Comparison of ENCODE assay signal across 14 cellular contexts in genomic region chr10:86678999-86679792, GRCh38. TPM values are rescaled to one million over a fixed set of nuclear protein-coding genes. Genes with fewer than 3 reads are reported as not detected.
DNase-seq lines count a peak whose midpoint lies in the region; ATAC-seq and TF ChIP-seq lines count a peak whose summit lies in the region.
"Had no signal": no experiment of that assay in that cellular context is flagged by ENCODE, and none has a peak within 500 bp of the region (broad histone marks: within the 10 kb centered on the region; RNA-seq: fewer than 3 reads in every experiment).

No MANE protein-coding gene starts in this region.

- H3K4me2 ChIP-seq in SK-N-SH: no peak overlapping the region

- H3K9me3 Mint-ChIP-seq in stimulated activated effector memory CD8-positive, alpha-beta T cell treated with anti-CD3 and anti-CD28 coated beads, Interleukin-12 subunit alpha, Interleukin-12 subunit beta, amount 100 ng/mL, for 72 hours: no peaks in the 10 kb centered on the region
- H3K9me3 Mint-ChIP-seq: activated T-cell treated with anti-CD3 and anti-CD28 coated beads, Interleukin-2, amount 50 U/mL, for 24 hours had no signal

- no peaks in the 10 kb centered on the region for H3K36me3 ChIP-seq in left lung
- no peaks in the 10 kb centered on the region for H3K36me3 ChIP-seq in esophagus squamous epithelium
- no peaks in the 10 kb centered on the region for H3K36me3 ChIP-seq in SK-N-SH (replicated peaks in 1 of 2; ENCODE audit: control insufficient read depth in 1 of 2, insufficient read depth in 2 of 2, low read length in 1 of 2)
- H3K36me3 ChIP-seq: tibial nerve had no signal

- no peaks in the 10 kb centered on the region for H4K20me1 ChIP-seq in SK-N-SH (ENCODE audit: insufficient read depth)

- H3K9me3 ChIP-seq in left lung: no peaks in the 10 kb centered on the region
- H3K9me3 ChIP-seq in esophagus squamous epithelium: no peaks in the 10 kb centered on the region
- H3K9me3 ChIP-seq in SK-N-SH: no peaks in the 10 kb centered on the region
- H3K9me3 ChIP-seq: tibial nerve had no signal

- H3F3A ChIP-seq in SK-N-SH (replicated peaks; ENCODE audit: insufficient read depth): peaks cover 3% of the 10 kb centered on the region

- H3K27ac Mint-ChIP-seq in stimulated activated effector memory CD8-positive, alpha-beta T cell treated with anti-CD3 and anti-CD28 coated beads, Interleukin-12 subunit alpha, Interleukin-12 subunit beta, amount 100 ng/mL, for 72 hours: no peak overlapping the region
- H3K27ac Mint-ChIP-seq: activated T-cell treated with anti-CD3 and anti-CD28 coated beads, Interleukin-2, amount 50 U/mL, for 24 hours had no signal

- TF ChIP-seq CTCF in left lung (IDR thresholded peaks at IDR 0.05): no peak
- TF ChIP-seq CTCF in esophagus squamous epithelium (IDR thresholded peaks at IDR 0.05): no peak
- TF ChIP-seq CTCF in SK-N-SH (IDR thresholded peaks at IDR 0.05): no peak

- WGBS in esophagus squamous epithelium, 2 donors: 57 to 82% methylated on average over 5 to 7 of the region's 13 CpGs
- WGBS in SK-N-SH (ENCODE audit: low lambda C conversion rate): 87% methylated on average over 9 of the region's 13 CpGs

- TF ChIP-seq POLR2A in esophagus squamous epithelium (IDR thresholded peaks at IDR 0.05): no peak

- no peak overlapping the region for H3K4me3 ChIP-seq in left lung
- H3K4me3 ChIP-seq in esophagus squamous epithelium: no peak overlapping the region
- H3K4me3 ChIP-seq in SK-N-SH (ENCODE audit: low read depth in 2 of 2, low read length in 1 of 2): no peak overlapping the region
- H3K4me3 ChIP-seq: tibial nerve had no signal

- H2AFZ ChIP-seq in SK-N-SH (ENCODE audit: low read depth): no peak overlapping the region

- H3K4me1 ChIP-seq in left lung (no peaks in the 10 kb centered on the region), esophagus squamous epithelium (peaks cover 0 to 43% (median 3%) of the 10 kb centered on the region in 3 donors), SK-N-SH (ENCODE audit: control insufficient read depth in 1 of 2, insufficient read depth in 2 of 2, low read depth in 1 of 2, low read length in 1 of 2) (peaks cover 0 to 31% of the 10 kb centered on the region in 2 experiments; a peak in 1 of 4 replicates)

- CTCF ChIA-PET in SK-N-SH (lab: Yijun Ruan, JAX): interaction anchor here (0.8 to 1.8 kb wide), 6 partner anchors 9 to 220 kb away, joined by 3 to 5 read pairs (median 3); partner anchors contain the start of gene LDB3

- no peaks in the 10 kb centered on the region for H3K79me2 ChIP-seq in SK-N-SH (ENCODE audit: insufficient read depth)

- no peak overlapping the region for H3K9ac ChIP-seq in SK-N-SH

- no peak overlapping the region for H3K4me3 Mint-ChIP-seq in stimulated activated effector memory CD8-positive, alpha-beta T cell treated with anti-CD3 and anti-CD28 coated beads, Interleukin-12 subunit alpha, Interleukin-12 subunit beta, amount 100 ng/mL, for 72 hours
- H3K4me3 Mint-ChIP-seq: activated T-cell treated with anti-CD3 and anti-CD28 coated beads, Interleukin-2, amount 50 U/mL, for 24 hours had no signal

- H3K4me1 Mint-ChIP-seq in stimulated activated effector memory CD8-positive, alpha-beta T cell treated with anti-CD3 and anti-CD28 coated beads, Interleukin-12 subunit alpha, Interleukin-12 subunit beta, amount 100 ng/mL, for 72 hours: no peaks in the 10 kb centered on the region

- no peak overlapping the region for H3K27ac ChIP-seq in left lung
- H3K27ac ChIP-seq in esophagus squamous epithelium: peak overlapping the region in 2 of 4 donors; percentile 63 to 83
- no peak overlapping the region for H3K27ac ChIP-seq in SK-N-SH (ENCODE audit: low read depth in 2 of 2, low read length in 1 of 2)
- H3K27ac ChIP-seq: epithelial cell of prostate, VCaP had no signal

- no peak for TF ChIP-seq RAD21 in SK-N-SH (IDR thresholded peaks at IDR 0.05; ENCODE audit: low read length)

- no peaks in the 10 kb centered on the region for H3K36me3 Mint-ChIP-seq in stimulated activated effector memory CD8-positive, alpha-beta T cell treated with anti-CD3 and anti-CD28 coated beads, Interleukin-12 subunit alpha, Interleukin-12 subunit beta, amount 100 ng/mL, for 72 hours

- peaks cover 0 to 29% of the 10 kb centered on the region in 2 donors for H3K27me3 ChIP-seq in left lung
- H3K27me3 ChIP-seq in esophagus squamous epithelium: peaks cover 0 to 44% (median 0%) of the 10 kb centered on the region in 4 donors
- H3K27me3 ChIP-seq in SK-N-SH (ENCODE audit: insufficient read depth): no peaks in the 10 kb centered on the region
- H3K27me3 ChIP-seq: tibial nerve had no signal

- ATAC-seq in GM21723 (IDR thresholded peaks at IDR 0.05; ENCODE audit: unreplicated experiment) (peak; percentile 60), left lung (peak; percentile 23), HG02642 (IDR thresholded peaks at IDR 0.05; ENCODE audit: poor library complexity, unreplicated experiment) (no peak)
- no peak for ATAC-seq in stimulated activated effector memory CD8-positive, alpha-beta T cell treated with anti-CD3 and anti-CD28 coated beads, Interleukin-12 subunit alpha, Interleukin-12 subunit beta, amount 100 ng/mL, for 72 hours

- POLR2A ChIA-PET in SK-N-SH (lab: Yijun Ruan, JAX): no interaction called here

- intact Hi-C loops in left lung (cut with DNase I) (no loop called here), esophagus squamous epithelium (cut with DNase I) (no loop called here)

- no peaks in the 10 kb centered on the region for H3K9me2 ChIP-seq in SK-N-SH

- peak; percentile 28 for DNase-seq in COLO829 (ENCODE audit: low spot score)
- peak; percentile 57 for DNase-seq in NOMO-1 treated with DMSO at 0.1 percent for 48 hours (lab: John Stamatoyannopoulos, UW; ENCODE audit: unreplicated experiment)
- no peak for DNase-seq in left lung
- no peak for DNase-seq in stimulated activated effector memory CD8-positive, alpha-beta T cell treated with anti-CD3 and anti-CD28 coated beads, Interleukin-12 subunit alpha, Interleukin-12 subunit beta, amount 100 ng/mL, for 72 hours (ENCODE audit: low spot score in 2 of 2)
- no peak for DNase-seq in esophagus squamous epithelium (lab: John Stamatoyannopoulos, UW)
- no peak for DNase-seq in SK-N-SH
- DNase-seq: activated T-cell treated with anti-CD3 and anti-CD28 coated beads, Interleukin-2, amount 50 U/mL, for 24 hours; islet precursor cell; NCI-H1092 had no signal

- TF ChIP-seq EP300 in SK-N-SH (IDR thresholded peaks at IDR 0.05; ENCODE audit: borderline replicate concordance in 1 of 2, low read depth in 1 of 2, low read length in 1 of 2): no peak

TF ChIP-seq in SK-N-SH, 30 proteins besides CTCF, POLR2A, EP300 and RAD21 (continues in another document):
- TF ChIP-seq USF1 (IDR thresholded peaks at IDR 0.05; ENCODE audit: borderline replicate concordance, low read depth): no peak
- no peak for TF ChIP-seq RXRA (IDR thresholded peaks at IDR 0.05; ENCODE audit: borderline replicate concordance, low read depth)
- no peak for TF ChIP-seq GATA2 (CRISPR knock-in tag; IDR thresholded peaks at IDR 0.05)
- TF ChIP-seq SMC3 (IDR thresholded peaks at IDR 0.05; ENCODE audit: low read depth, low read length): no peak
- no peak for TF ChIP-seq CHD2 (IDR thresholded peaks at IDR 0.05; ENCODE audit: low read length, partially characterized antibody)
- no peak for TF ChIP-seq POLR2AphosphoS5 (IDR thresholded peaks at IDR 0.05; ENCODE audit: low read depth, low read length)
- TF ChIP-seq RFX5 (IDR thresholded peaks at IDR 0.05; ENCODE audit: low read length): no peak
- no peak for TF ChIP-seq MEF2A (IDR thresholded peaks at IDR 0.05; ENCODE audit: borderline replicate concordance, low read depth)
- no peak for TF ChIP-seq FOXJ3 (CRISPR knock-in tag; IDR thresholded peaks at IDR 0.05)
- TF ChIP-seq ZBTB33 (IDR thresholded peaks at IDR 0.05; ENCODE audit: borderline replicate concordance, low read depth): no peak
- TF ChIP-seq TCF12 (IDR thresholded peaks at IDR 0.05): no peak
- TF ChIP-seq IRF3 (IDR thresholded peaks at IDR 0.05; ENCODE audit: low read depth, low read length): no peak

RNA-seq across cellular contexts. Expression of gene LDB3, which starts 10.9 kb away (rescaled TPM):
- 1 to 10 TPM; 1.5 to 2.7 TPM for total RNA-seq in left lung
- 1 to 10 TPM in 1 of 4 donors, under 1 TPM in 3; 0.09 to 3.4 (median 0.35) TPM for total RNA-seq in esophagus squamous epithelium
- 0.48 and 0.73 TPM in 2 replicates for polyA plus RNA-seq in SK-N-SH (2012; rRNA removed)
- 0.26 and 0.38 TPM in 2 replicates for polyA plus RNA-seq in SK-N-SH (2012; cell fraction: cytosol; rRNA removed)
- 1.3 and 1.7 TPM in 2 replicates for polyA plus RNA-seq in SK-N-SH (2012; cell fraction: nucleus; rRNA removed)

RNA-seq across cellular contexts. Expression of gene OPN4, which starts 24.8 kb away (rescaled TPM):
- total RNA-seq in left lung (not detected), esophagus squamous epithelium (not detected)
- polyA plus RNA-seq in SK-N-SH (2012; rRNA removed): 0.03 TPM in 1 of 2 replicates, not detected in the other
- polyA plus RNA-seq in SK-N-SH (2012; cell fraction: cytosol; rRNA removed): not detected in 2 replicates
- not detected in 2 replicates for polyA plus RNA-seq in SK-N-SH (2012; cell fraction: nucleus; rRNA removed)

Comparison
In these comparisons a context has a peak if more than half of its experiments do, and no peak if none do; other contexts are left out.
1. DNase-seq: peak in COLO829 (single experiment) and NOMO-1 treated with DMSO at 0.1 percent for 48 hours (single experiment); none in left lung (0 of 2), stimulated activated effector memory CD8-positive, alpha-beta T cell treated with anti-CD3 and anti-CD28 coated beads, Interleukin-12 subunit alpha, Interleukin-12 subunit beta, amount 100 ng/mL, for 72 hours (0 of 2), esophagus squamous epithelium (single experiment) and SK-N-SH (single experiment).
2. ATAC-seq: peak in GM21723 (single experiment) and left lung (single experiment); none in stimulated activated effector memory CD8-positive, alpha-beta T cell treated with anti-CD3 and anti-CD28 coated beads, Interleukin-12 subunit alpha, Interleukin-12 subunit beta, amount 100 ng/mL, for 72 hours (single experiment) and HG02642 (single experiment).